In the genomic region with DNA sequence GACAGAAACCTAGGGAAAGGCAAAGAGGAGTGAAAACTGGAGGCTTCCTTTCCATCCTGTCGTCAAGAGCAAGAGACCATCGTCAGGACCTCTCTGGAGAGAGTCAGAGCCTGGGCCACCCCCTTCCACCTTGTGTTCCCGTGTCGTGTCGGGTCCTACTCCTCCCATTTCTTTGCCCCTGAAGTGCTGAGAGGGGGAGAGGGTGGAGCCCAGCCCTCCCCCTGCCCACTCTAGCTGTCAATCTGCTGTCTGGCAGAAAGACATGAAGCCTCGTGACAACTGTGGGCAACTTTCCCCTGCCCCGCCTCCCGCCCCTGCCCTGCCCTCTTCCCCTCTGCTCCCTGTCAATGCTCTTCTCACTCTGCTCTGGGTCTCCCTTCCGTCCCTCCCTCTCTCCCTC, we compare ENCODE assay signal across 23 cellular contexts. TPM values are rescaled to one million over a fixed set of nuclear protein-coding genes. Genes with fewer than 3 reads are reported as not detected.
DNase-seq lines count a peak whose midpoint lies in the region; ATAC-seq, FAIRE-seq and TF ChIP-seq lines count a peak whose summit lies in the region.
"Had no signal": no experiment of that assay in that cellular context is flagged by ENCODE, and none has a peak within 500 bp of the region (broad histone marks: within the 10 kb centered on the region; RNA-seq: fewer than 3 reads in every experiment).

No MANE protein-coding gene starts in this region.

- SMC1A ChIA-PET in GM12878 (lab: Charles Lee; ENCODE audit: uncharacterized antibody, unreplicated experiment), result no interaction called here

- peak; percentile 11 for DNase-seq in NCI-H82 (lab: John Stamatoyannopoulos, UW)
- DNase-seq in NCI-H82 treated with DMSO at 0.1 percent for 48 hours (lab: John Stamatoyannopoulos, UW; ENCODE audit: unreplicated experiment), result no peak
- no peak for DNase-seq in GM12878 (ENCODE audit: low read depth, low spot score)
- DNase-seq in myocyte (ENCODE audit: low read depth), result peak; percentile 11
- no peak for DNase-seq in cerebellar nuclear complex (lab: John Stamatoyannopoulos, UW)
- DNase-seq in GM13977 (ENCODE audit: low spot score), result no peak
- DNase-seq: AML-193; Caco-2; Calu3; CD4-positive, alpha-beta T cell; CD8-positive, alpha-beta T cell; DMS79 treated with DMSO at 0.1 percent for 48 hours; GF-D8 had no signal

- H3K9me3 ChIP-seq in GM12878 (replicated peaks; ENCODE audit: control insufficient read depth, insufficient read depth, low read length), result no peaks in the 10 kb centered on the region
- H3K9me3 ChIP-seq: A549; BLaER1 treated with 17β-estradiol and CSF1 and Interleukin-3, amounts not matched to agents 10 nM and 100 nM; Caco-2 had no signal

- no peak for ATAC-seq in GM12878
- ATAC-seq: A549; CD8-positive, alpha-beta T cell had no signal

- H3K27me3 ChIP-seq in GM12878 (replicated peaks in 1 of 2; ENCODE audit: control insufficient read depth in 2 of 2, insufficient read depth in 2 of 2, low read length in 1 of 2), result peaks cover 0 to 4% of the 10 kb centered on the region in 2 experiments; a peak in 2 of 4 replicates
- H3K27me3 ChIP-seq: BLaER1 treated with 17β-estradiol and CSF1 and Interleukin-3, amounts not matched to agents 10 nM and 100 nM had no signal

- no peak overlapping the region for H2AFZ ChIP-seq in GM12878 (ENCODE audit: control insufficient read depth, low read depth, low read length)

- no peak for TF ChIP-seq EP300 in GM12878 (IDR thresholded peaks at IDR 0.05; ENCODE audit: borderline replicate concordance in 1 of 2, control insufficient read depth in 1 of 2, low read depth in 2 of 2, low read length in 2 of 2)

- CTCF ChIA-PET in GM12878 (lab: Yijun Ruan, JAX), result no interaction called here

- H3K4me2 ChIP-seq in GM12878 (ENCODE audit: control insufficient read depth, insufficient read depth), result no peak overlapping the region
- H3K4me2 ChIP-seq: A549; BLaER1 treated with 17β-estradiol and CSF1 and Interleukin-3, amounts not matched to agents 10 nM and 100 nM had no signal

- no peaks in the 10 kb centered on the region for H3K36me3 ChIP-seq in GM12878 (ENCODE audit: control insufficient read depth in 2 of 2, insufficient read depth in 2 of 2, low read length in 1 of 2)
- H3K36me3 ChIP-seq: BLaER1 treated with 17β-estradiol and CSF1 and Interleukin-3, amounts not matched to agents 10 nM and 100 nM had no signal

- no peak for TF ChIP-seq CTCF in GM12878 (IDR thresholded peaks at IDR 0.05 in 2 of 3, conservative IDR thresholded peaks at IDR 0.05 in 1 of 3; ENCODE audit: control insufficient read depth in 2 of 3, extremely low read depth in 1 of 3, insufficient read depth in 1 of 3, low read depth in 3 of 3, low read length in 3 of 3)
- TF ChIP-seq CTCF in GM13977 (IDR thresholded peaks at IDR 0.05; ENCODE audit: extremely low read depth, insufficient read depth, missing control alignments), result no peak

- RAD21 ChIA-PET in GM12878 (lab: Charles Lee; ENCODE audit: unreplicated experiment), result no interaction called here

- no peak overlapping the region for H3K27ac ChIP-seq in GM12878 (ENCODE audit: control insufficient read depth, insufficient read depth)
- H3K27ac ChIP-seq: 22Rv1; A549; BLaER1 treated with 17β-estradiol and CSF1 and Interleukin-3, amounts not matched to agents 10 nM and 100 nM; C4-2B had no signal

- in situ Hi-C loops in GM12878 (cut with MboI) (no loop called here), GM13977 (cut with MboI; ENCODE audit: low pct_unique_long_range_greater_than_20kb, low sequenced_read_pairs, unreplicated experiment) (no loop called here)

- no peak for TF ChIP-seq RAD21 in GM12878 (IDR thresholded peaks at IDR 0.05; ENCODE audit: insufficient read depth, low read depth, low read length)

- POLR2A ChIA-PET in GM12878 (lab: Charles Lee), result no interaction called here

- WGBS in GM12878 (ENCODE audit: insufficient coverage, insufficient replicate concordance, low lambda C conversion rate, missing lambda C conversion rate), result 56% methylated on average over 6 of the region's 9 CpGs

- FAIRE-seq in GM12878 (lab: Jason Lieb, UNC), result no peak
- FAIRE-seq: A549, D721Med, G401.6, GM12892, GM19239 had no signal

- no peak overlapping the region for H3K4me3 ChIP-seq in GM12878
- H3K4me3 ChIP-seq: A549; BLaER1 treated with 17β-estradiol and CSF1 and Interleukin-3, amounts not matched to agents 10 nM and 100 nM had no signal

- H3K79me2 ChIP-seq in GM12878 (ENCODE audit: control insufficient read depth, insufficient read depth, low read length), result no peaks in the 10 kb centered on the region

- no peaks in the 10 kb centered on the region; the same call in 1 of the 2 replicates for H4K20me1 ChIP-seq in GM12878 (ENCODE audit: control insufficient read depth, insufficient read depth)
- H4K20me1 ChIP-seq: BLaER1 treated with 17β-estradiol and CSF1 and Interleukin-3, amounts not matched to agents 10 nM and 100 nM had no signal

- no peak overlapping the region for H3K9ac ChIP-seq in GM12878 (ENCODE audit: control insufficient read depth, insufficient read depth, low read length)
- H3K9ac ChIP-seq: BLaER1 treated with 17β-estradiol and CSF1 and Interleukin-3, amounts not matched to agents 10 nM and 100 nM had no signal

- TF ChIP-seq POLR2A in GM12878 (IDR thresholded peaks at IDR 0.05; ENCODE audit: low read depth, low read length), result no peak

- BruUV-seq in GM12878 (replicated peaks; lab: Mats Ljungman, UMichigan), result no TSS peak

- H3K4me1 ChIP-seq in GM12878 (ENCODE audit: control insufficient read depth, insufficient read depth, low read length), result no peaks in the 10 kb centered on the region
- H3K4me1 ChIP-seq: A549 had no signal

- intact Hi-C loops in GM12878 (cut with micrococcal nuclease; ENCODE audit: unreplicated experiment), result no loop called here

TF ChIP-seq in GM12878, 131 proteins besides CTCF, POLR2A, EP300 and RAD21:
- TF ChIP-seq, protein P1, sequence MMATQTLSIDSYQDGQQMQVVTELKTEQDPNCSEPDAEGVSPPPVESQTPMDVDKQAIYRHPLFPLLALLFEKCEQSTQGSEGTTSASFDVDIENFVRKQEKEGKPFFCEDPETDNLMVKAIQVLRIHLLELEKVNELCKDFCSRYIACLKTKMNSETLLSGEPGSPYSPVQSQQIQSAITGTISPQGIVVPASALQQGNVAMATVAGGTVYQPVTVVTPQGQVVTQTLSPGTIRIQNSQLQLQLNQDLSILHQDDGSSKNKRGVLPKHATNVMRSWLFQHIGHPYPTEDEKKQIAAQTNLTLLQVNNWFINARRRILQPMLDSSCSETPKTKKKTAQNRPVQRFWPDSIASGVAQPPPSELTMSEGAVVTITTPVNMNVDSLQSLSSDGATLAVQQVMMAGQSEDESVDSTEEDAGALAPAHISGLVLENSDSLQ (IDR thresholded peaks at IDR 0.05), result peak; percentile 27; the same call in 1 of the 2 replicates
- TF ChIP-seq MYB (IDR thresholded peaks at IDR 0.05; ENCODE audit: borderline replicate concordance, low read depth, low read length), result no peak
- TF ChIP-seq, protein P2, sequence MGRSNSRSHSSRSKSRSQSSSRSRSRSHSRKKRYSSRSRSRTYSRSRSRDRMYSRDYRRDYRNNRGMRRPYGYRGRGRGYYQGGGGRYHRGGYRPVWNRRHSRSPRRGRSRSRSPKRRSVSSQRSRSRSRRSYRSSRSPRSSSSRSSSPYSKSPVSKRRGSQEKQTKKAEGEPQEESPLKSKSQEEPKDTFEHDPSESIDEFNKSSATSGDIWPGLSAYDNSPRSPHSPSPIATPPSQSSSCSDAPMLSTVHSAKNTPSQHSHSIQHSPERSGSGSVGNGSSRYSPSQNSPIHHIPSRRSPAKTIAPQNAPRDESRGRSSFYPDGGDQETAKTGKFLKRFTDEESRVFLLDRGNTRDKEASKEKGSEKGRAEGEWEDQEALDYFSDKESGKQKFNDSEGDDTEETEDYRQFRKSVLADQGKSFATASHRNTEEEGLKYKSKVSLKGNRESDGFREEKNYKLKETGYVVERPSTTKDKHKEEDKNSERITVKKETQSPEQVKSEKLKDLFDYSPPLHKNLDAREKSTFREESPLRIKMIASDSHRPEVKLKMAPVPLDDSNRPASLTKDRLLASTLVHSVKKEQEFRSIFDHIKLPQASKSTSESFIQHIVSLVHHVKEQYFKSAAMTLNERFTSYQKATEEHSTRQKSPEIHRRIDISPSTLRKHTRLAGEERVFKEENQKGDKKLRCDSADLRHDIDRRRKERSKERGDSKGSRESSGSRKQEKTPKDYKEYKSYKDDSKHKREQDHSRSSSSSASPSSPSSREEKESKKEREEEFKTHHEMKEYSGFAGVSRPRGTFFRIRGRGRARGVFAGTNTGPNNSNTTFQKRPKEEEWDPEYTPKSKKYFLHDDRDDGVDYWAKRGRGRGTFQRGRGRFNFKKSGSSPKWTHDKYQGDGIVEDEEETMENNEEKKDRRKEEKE (IDR thresholded peaks at IDR 0.05), result no peak
- TF ChIP-seq, protein P3, sequence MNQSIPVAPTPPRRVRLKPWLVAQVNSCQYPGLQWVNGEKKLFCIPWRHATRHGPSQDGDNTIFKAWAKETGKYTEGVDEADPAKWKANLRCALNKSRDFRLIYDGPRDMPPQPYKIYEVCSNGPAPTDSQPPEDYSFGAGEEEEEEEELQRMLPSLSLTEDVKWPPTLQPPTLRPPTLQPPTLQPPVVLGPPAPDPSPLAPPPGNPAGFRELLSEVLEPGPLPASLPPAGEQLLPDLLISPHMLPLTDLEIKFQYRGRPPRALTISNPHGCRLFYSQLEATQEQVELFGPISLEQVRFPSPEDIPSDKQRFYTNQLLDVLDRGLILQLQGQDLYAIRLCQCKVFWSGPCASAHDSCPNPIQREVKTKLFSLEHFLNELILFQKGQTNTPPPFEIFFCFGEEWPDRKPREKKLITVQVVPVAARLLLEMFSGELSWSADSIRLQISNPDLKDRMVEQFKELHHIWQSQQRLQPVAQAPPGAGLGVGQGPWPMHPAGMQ (IDR thresholded peaks at IDR 0.05; ENCODE audit: borderline replicate concordance), result no peak

RNA-seq across cellular contexts. Expression of a gene that starts 20.6 kb away (rescaled TPM):
- 0.29 and 0.65 TPM in 2 replicates for total RNA-seq in GM12878 (2013; cell fraction: nucleolus; rRNA removed)
- total RNA-seq in GM12878 (2014; rRNA removed) (not detected in 2 replicates), GM12878 (2014; rRNA removed; fragmentation: Illumina TruSeq; extraction: Trizol) (not detected in 2 replicates), GM12878 (2021) (not detected in 2 replicates), myocyte (0.26 TPM in 1 of 2 replicates, not detected in the other)
- not detected for polyA plus RNA-seq in GM12878 (2011; ENCODE audit: low read depth)
- polyA plus RNA-seq in GM12878 (2011; rRNA removed) (not detected in 2 replicates), GM12878 (2014; fragmentation: Illumina TruSeq; extraction: Trizol) (not detected in 2 replicates), GM12878 (2014; fragmentation: Nextera tagmentation; extraction: Ambion mirVana) (not detected), GM12878 (2014; rRNA removed) (0.05 TPM in 1 of 2 replicates, not detected in the other), GM12878 (2016; fragmentation: Nextera tagmentation; extraction: Ambion mirVana) (not detected)
- polyA plus RNA-seq in GM12878 (2011; cell fraction: cytosol; rRNA removed), result 0.04 TPM in 1 of 2 replicates, not detected in the other
- 0.09 and 0.25 TPM in 2 replicates for polyA plus RNA-seq in GM12878 (2011; cell fraction: nucleus; rRNA removed)
- polyA plus RNA-seq in GM12878 (2012), result 0.10 and 0.32 TPM in 2 replicates
- polyA minus RNA-seq in GM12878 (2011; rRNA and poly(A)+ RNA removed), result not detected in 2 replicates
- not detected in 2 replicates for polyA minus RNA-seq in GM12878 (2011; cell fraction: cytosol; rRNA and poly(A)+ RNA removed)
- not detected in 2 replicates for polyA minus RNA-seq in GM12878 (2011; cell fraction: nucleus; rRNA and poly(A)+ RNA removed)
- 0.34 TPM for polyA plus RNA-seq in myocyte (2012)
- total RNA-seq: A172 had no signal
- polyA plus RNA-seq: BJ had no signal

Comparison
In these comparisons a context has a peak if more than half of its experiments do, and no peak if none do; other contexts are left out.
1. DNase-seq: peak in NCI-H82 (single experiment) and myocyte (single experiment); none in NCI-H82 treated with DMSO at 0.1 percent for 48 hours (single experiment), GM12878 (single experiment), cerebellar nuclear complex (0 of 2) and GM13977 (single experiment).